Comparison of ENCODE assay signal across 15 cellular contexts in genomic region chr15:89364741-89365450, GRCh38. TPM values are rescaled to one million over a fixed set of nuclear protein-coding genes. Genes with fewer than 3 reads are reported as not detected.
DNase-seq lines count a peak whose midpoint lies in the region; ATAC-seq and TF ChIP-seq lines count a peak whose summit lies in the region.
"Had no signal": no experiment of that assay in that cellular context is flagged by ENCODE, and none has a peak within 500 bp of the region (broad histone marks: within the 10 kb centered on the region; RNA-seq: fewer than 3 reads in every experiment).

No MANE protein-coding gene starts in this region.

- peaks cover 34% of the 10 kb centered on the region for H3K36me3 ChIP-seq in BE2C
- H3K36me3 ChIP-seq: stomach had no signal

- H3K27ac Mint-ChIP-seq in brain = peak overlapping the region; percentile 79 to 98 (median 92)
- no peak overlapping the region for H3K27ac Mint-ChIP-seq in activated naive CD8-positive, alpha-beta T cell treated with anti-CD3 and anti-CD28 coated beads, Interleukin-2, amount 50 U/mL, for 24 hours
- H3K27ac Mint-ChIP-seq: activated T-helper 2 cell treated with anti-CD3 and anti-CD28 coated beads, Interferon-gamma antibody, Interleukin-2, Interleukin-4, amounts not matched to agents 10 μg/mL and 5 μg/mL and 100 μg/mL, durations not matched to agents 14 hours and 24 hours and 36 hours had no signal

- peaks cover 0 to 14% (median 0%) of the 10 kb centered on the region in 5 experiments for H3K9me3 Mint-ChIP-seq in brain
- H3K9me3 Mint-ChIP-seq in activated naive CD8-positive, alpha-beta T cell treated with anti-CD3 and anti-CD28 coated beads, Interleukin-2, amount 50 U/mL, for 24 hours = no peaks in the 10 kb centered on the region
- H3K9me3 Mint-ChIP-seq: activated T-helper 2 cell treated with anti-CD3 and anti-CD28 coated beads, Interferon-gamma antibody, Interleukin-2, Interleukin-4, amounts not matched to agents 10 μg/mL and 5 μg/mL and 100 μg/mL, durations not matched to agents 14 hours and 24 hours and 36 hours; T-helper 1 cell treated with Interleukin-12 subunit alpha and Interleukin-12 subunit beta and Interleukin-4 antibody, amounts not matched to agents 30 μg/mL and 1 μg/mL, for 36 hours had no signal

- peaks cover 25% of the 10 kb centered on the region for H3K4me1 ChIP-seq in BE2C

- H3K36me3 Mint-ChIP-seq in brain = no peaks in the 10 kb centered on the region
- H3K36me3 Mint-ChIP-seq in activated naive CD8-positive, alpha-beta T cell treated with anti-CD3 and anti-CD28 coated beads, Interleukin-2, amount 50 U/mL, for 24 hours (ENCODE audit: low read depth) = no peaks in the 10 kb centered on the region

- TF ChIP-seq POLR2A in NB4 (IDR thresholded peaks at IDR 0.05; ENCODE audit: extremely low read depth, insufficient read length) = no peak

- H3K9me3 ChIP-seq in BE2C = no peaks in the 10 kb centered on the region
- H3K9me3 ChIP-seq: mucosa of descending colon, stomach had no signal

- TF ChIP-seq CTCF in BE2C (IDR thresholded peaks at IDR 0.05; ENCODE audit: low read depth, low read length) = no peak
- no peak for TF ChIP-seq CTCF in NB4 (IDR thresholded peaks at IDR 0.05; ENCODE audit: low read depth, low read length)
- TF ChIP-seq CTCF in brain (conservative IDR thresholded peaks at IDR 0.05) = no peak

- no peak for DNase-seq in BE2C
- DNase-seq in NB4 (ENCODE audit: low read depth) = peak; percentile 64
- DNase-seq in midbrain (lab: John Stamatoyannopoulos, UW) = peak; percentile 74
- no peak for DNase-seq in OCI-M2 (lab: John Stamatoyannopoulos, UW; ENCODE audit: unreplicated experiment)
- DNase-seq in activated naive CD8-positive, alpha-beta T cell treated with anti-CD3 and anti-CD28 coated beads, Interleukin-2, amount 50 U/mL, for 24 hours = no peak
- DNase-seq: EL, stomach had no signal

- H3K27me3 ChIP-seq in BE2C = no peaks in the 10 kb centered on the region

- ATAC-seq in activated naive CD8-positive, alpha-beta T cell treated with anti-CD3 and anti-CD28 coated beads, Interleukin-2, amount 50 U/mL, for 24 hours = no peak
- ATAC-seq in HG03460 (IDR thresholded peaks at IDR 0.05; ENCODE audit: unreplicated experiment) = no peak
- ATAC-seq in HG02798 (IDR thresholded peaks at IDR 0.05; ENCODE audit: poor library complexity, unreplicated experiment) = no peak
- ATAC-seq: activated CD4-positive, CD25-positive, alpha-beta regulatory T cell treated with anti-CD3 and anti-CD28 coated beads, Interleukin-2, amount 50 U/mL, for 24 hours; sciatic nerve had no signal

- H3K27me3 Mint-ChIP-seq in brain = peaks cover 44% of the 10 kb centered on the region
- peaks cover 85% of the 10 kb centered on the region for H3K27me3 Mint-ChIP-seq in activated naive CD8-positive, alpha-beta T cell treated with anti-CD3 and anti-CD28 coated beads, Interleukin-2, amount 50 U/mL, for 24 hours

- peaks cover 80% of the 10 kb centered on the region for H3K4me1 Mint-ChIP-seq in brain
- H3K4me1 Mint-ChIP-seq in activated naive CD8-positive, alpha-beta T cell treated with anti-CD3 and anti-CD28 coated beads, Interleukin-2, amount 50 U/mL, for 24 hours = peaks cover 16% of the 10 kb centered on the region

- H3K4me3 ChIP-seq in BE2C (ENCODE audit: low read depth, low read length) (peak overlapping the region; percentile 92), NB4 (ENCODE audit: low read depth, low read length) (no peak overlapping the region)
- H3K4me3 ChIP-seq: mucosa of descending colon, stomach had no signal

- H3K4me3 Mint-ChIP-seq in brain = peak overlapping the region; percentile 90 to 95 (median 92)
- no peak overlapping the region for H3K4me3 Mint-ChIP-seq in activated naive CD8-positive, alpha-beta T cell treated with anti-CD3 and anti-CD28 coated beads, Interleukin-2, amount 50 U/mL, for 24 hours
- H3K4me3 Mint-ChIP-seq: T-helper 1 cell treated with Interleukin-12 subunit alpha and Interleukin-12 subunit beta and Interleukin-4 antibody, amounts not matched to agents 30 μg/mL and 1 μg/mL, for 36 hours had no signal

RNA-seq across cellular contexts. Expression of gene POLG, which starts 30.3 kb away (rescaled TPM):
- 101 TPM for polyA plus RNA-seq in BE2C (2012; ENCODE audit: insufficient read depth, insufficient read length, low read depth)
- polyA plus RNA-seq in brain (ENCODE audit: insufficient read depth, low read depth, low replicate concordance) = 36.8 TPM

Comparison
In these comparisons a context has a peak if more than half of its experiments do, and no peak if none do; other contexts are left out.
1. DNase-seq: peak in NB4 (single experiment) and midbrain (single experiment); none in BE2C (single experiment), OCI-M2 (single experiment) and activated naive CD8-positive, alpha-beta T cell treated with anti-CD3 and anti-CD28 coated beads, Interleukin-2, amount 50 U/mL, for 24 hours (single experiment).